9 cellular contexts compared by ENCODE assay signal in the genomic region with DNA sequence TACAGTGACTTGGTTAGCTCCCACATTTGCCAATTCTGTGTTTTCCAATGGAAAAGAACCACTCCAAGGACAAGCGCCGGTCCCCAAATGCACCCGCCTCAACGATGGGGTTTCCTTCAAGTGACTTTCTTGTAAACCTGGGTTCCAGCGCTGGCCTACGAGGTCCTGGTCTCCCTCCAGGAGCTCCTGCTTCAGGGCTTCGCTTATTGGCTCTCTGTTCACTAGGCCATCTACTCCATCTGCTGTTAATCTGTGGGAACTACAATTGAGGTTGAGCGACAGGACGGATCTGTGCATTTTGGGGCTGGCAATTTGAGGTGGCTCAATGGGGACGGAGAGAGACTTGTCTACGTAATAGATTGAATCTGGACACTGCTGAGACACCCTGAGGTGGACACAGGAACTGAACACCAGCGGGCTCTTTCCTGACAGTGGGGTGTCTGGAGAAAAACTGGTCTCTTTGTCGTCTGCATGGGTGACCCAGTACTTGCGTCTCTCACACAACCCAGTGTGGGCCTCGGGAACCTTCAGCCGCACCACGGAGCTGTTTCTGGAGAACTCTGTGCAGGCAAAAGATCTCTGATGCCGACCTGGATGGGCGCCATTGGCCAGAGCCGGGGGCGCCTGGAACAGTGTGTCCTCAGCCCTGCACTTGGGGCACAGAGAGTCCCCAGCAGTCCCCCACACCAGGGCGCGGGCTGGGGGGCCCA.
DNase-seq lines count a peak whose midpoint lies in the region; ATAC-seq and TF ChIP-seq lines count a peak whose summit lies in the region.
"Had no signal": no experiment of that assay in that cellular context is flagged by ENCODE, and none has a peak within 500 bp of the region (broad histone marks: within the 10 kb centered on the region; RNA-seq: fewer than 3 reads in every experiment).

No MANE protein-coding gene starts in this region.

- no peaks in the 10 kb centered on the region for H3K4me1 ChIP-seq in BE2C
- H3K4me1 ChIP-seq in CD8-positive, alpha-beta T cell (ENCODE audit: insufficient read depth, low read length), result no peaks in the 10 kb centered on the region

- TF ChIP-seq CTCF in BE2C (IDR thresholded peaks at IDR 0.05; ENCODE audit: low read depth, low read length) (peak; percentile 79), brain (conservative IDR thresholded peaks at IDR 0.05) (peak; percentile 77 to 85)
- no peak for TF ChIP-seq CTCF in CD8-positive, alpha-beta T cell (IDR thresholded peaks at IDR 0.05)

- H3K27me3 ChIP-seq in BE2C, result no peaks in the 10 kb centered on the region
- no peaks in the 10 kb centered on the region for H3K27me3 ChIP-seq in CD8-positive, alpha-beta T cell (ENCODE audit: insufficient read depth, low read length)

- CTCF ChIA-PET in CD8-positive, alpha-beta T cell (lab: Charles Lee), result no interaction called here

- H3K27ac ChIP-seq in CD8-positive, alpha-beta T cell (ENCODE audit: low read depth, low read length), result no peak overlapping the region

- no peaks in the 10 kb centered on the region for H3K9me3 ChIP-seq in BE2C
- no peaks in the 10 kb centered on the region for H3K9me3 ChIP-seq in CD8-positive, alpha-beta T cell (ENCODE audit: low read length)

- POLR2A ChIA-PET in CD8-positive, alpha-beta T cell (lab: Charles Lee), result no interaction called here

- H3K27me3 Mint-ChIP-seq in brain, result peaks cover 4% of the 10 kb centered on the region
- H3K27me3 Mint-ChIP-seq in CD8-positive, alpha-beta T cell (ENCODE audit: low read depth), result no peaks in the 10 kb centered on the region

- ATAC-seq in GM18499 (IDR thresholded peaks at IDR 0.05; ENCODE audit: insufficient read depth, unreplicated experiment) (peak; percentile 57), HG03469 (IDR thresholded peaks at IDR 0.05; ENCODE audit: unreplicated experiment) (no peak)
- ATAC-seq in stimulated activated effector memory CD8-positive, alpha-beta T cell treated with anti-CD3 and anti-CD28 coated beads, Interleukin-12 subunit alpha, Interleukin-12 subunit beta, amount 100 ng/mL, for 72 hours, result peak; percentile 69
- ATAC-seq in CD8-positive, alpha-beta T cell, result no peak
- ATAC-seq: naive thymus-derived CD4-positive, alpha-beta T cell had no signal

- H3K4me1 Mint-ChIP-seq in brain, result peaks cover 10% of the 10 kb centered on the region
- peaks cover 5% of the 10 kb centered on the region for H3K4me1 Mint-ChIP-seq in stimulated activated effector memory CD8-positive, alpha-beta T cell treated with anti-CD3 and anti-CD28 coated beads, Interleukin-12 subunit alpha, Interleukin-12 subunit beta, amount 100 ng/mL, for 72 hours
- no peaks in the 10 kb centered on the region for H3K4me1 Mint-ChIP-seq in CD8-positive, alpha-beta T cell (ENCODE audit: low read depth)
- H3K4me1 Mint-ChIP-seq: naive thymus-derived CD4-positive, alpha-beta T cell had no signal

- no peak overlapping the region for H3K4me3 ChIP-seq in BE2C (ENCODE audit: low read depth, low read length)
- H3K4me3 ChIP-seq in CD8-positive, alpha-beta T cell (ENCODE audit: low read depth, low read length), result no peak overlapping the region

- H3K36me3 Mint-ChIP-seq in brain, result no peaks in the 10 kb centered on the region
- H3K36me3 Mint-ChIP-seq in stimulated activated effector memory CD8-positive, alpha-beta T cell treated with anti-CD3 and anti-CD28 coated beads, Interleukin-12 subunit alpha, Interleukin-12 subunit beta, amount 100 ng/mL, for 72 hours, result no peaks in the 10 kb centered on the region
- no peaks in the 10 kb centered on the region for H3K36me3 Mint-ChIP-seq in CD8-positive, alpha-beta T cell
- H3K36me3 Mint-ChIP-seq: naive thymus-derived CD4-positive, alpha-beta T cell had no signal

- DNase-seq in BE2C (peak; percentile 62), NCI-H146 (lab: John Stamatoyannopoulos, UW) (peak; percentile 66), iPS DF 4.7 (ENCODE audit: extremely low read depth, low spot score) (peak; percentile 53)
- peak in 1 of 2 donors; percentile 9 for DNase-seq in stimulated activated effector memory CD8-positive, alpha-beta T cell treated with anti-CD3 and anti-CD28 coated beads, Interleukin-12 subunit alpha, Interleukin-12 subunit beta, amount 100 ng/mL, for 72 hours (ENCODE audit: low spot score in 2 of 2)
- no peak for DNase-seq in CD8-positive, alpha-beta T cell

- H3K27ac Mint-ChIP-seq in brain, result peak overlapping the region in 1 of 5 experiments; percentile 30
- H3K27ac Mint-ChIP-seq in stimulated activated effector memory CD8-positive, alpha-beta T cell treated with anti-CD3 and anti-CD28 coated beads, Interleukin-12 subunit alpha, Interleukin-12 subunit beta, amount 100 ng/mL, for 72 hours, result no peak overlapping the region
- no peak overlapping the region for H3K27ac Mint-ChIP-seq in CD8-positive, alpha-beta T cell
- H3K27ac Mint-ChIP-seq: naive thymus-derived CD4-positive, alpha-beta T cell had no signal

- peaks cover 0 to 2% (median 2%) of the 10 kb centered on the region in 5 experiments for H3K9me3 Mint-ChIP-seq in brain
- peaks cover 2% of the 10 kb centered on the region for H3K9me3 Mint-ChIP-seq in stimulated activated effector memory CD8-positive, alpha-beta T cell treated with anti-CD3 and anti-CD28 coated beads, Interleukin-12 subunit alpha, Interleukin-12 subunit beta, amount 100 ng/mL, for 72 hours
- no peaks in the 10 kb centered on the region for H3K9me3 Mint-ChIP-seq in CD8-positive, alpha-beta T cell

- intact Hi-C loops in CD8-positive, alpha-beta T cell (cut with DNase I, micrococcal nuclease), result loop anchor here (5.0 to 10.0 kb wide), 2 partner anchors 522 to 639 kb away; no protein-coding TSS in a partner anchor

- H3K36me3 ChIP-seq in BE2C, result no peaks in the 10 kb centered on the region
- H3K36me3 ChIP-seq in CD8-positive, alpha-beta T cell (ENCODE audit: insufficient read depth, low read length), result no peaks in the 10 kb centered on the region

- H3K4me3 Mint-ChIP-seq in brain, result no peak overlapping the region
- H3K4me3 Mint-ChIP-seq in stimulated activated effector memory CD8-positive, alpha-beta T cell treated with anti-CD3 and anti-CD28 coated beads, Interleukin-12 subunit alpha, Interleukin-12 subunit beta, amount 100 ng/mL, for 72 hours, result no peak overlapping the region
- no peak overlapping the region for H3K4me3 Mint-ChIP-seq in CD8-positive, alpha-beta T cell
- H3K4me3 Mint-ChIP-seq: naive thymus-derived CD4-positive, alpha-beta T cell had no signal

Comparison
In these comparisons a context has a peak if more than half of its experiments do, and no peak if none do; other contexts are left out.
1. DNase-seq: peak in BE2C (single experiment), NCI-H146 (single experiment) and iPS DF 4.7 (single experiment); none in CD8-positive, alpha-beta T cell (0 of 7).
2. ATAC-seq: peak in GM18499 (single experiment) and stimulated activated effector memory CD8-positive, alpha-beta T cell treated with anti-CD3 and anti-CD28 coated beads, Interleukin-12 subunit alpha, Interleukin-12 subunit beta, amount 100 ng/mL, for 72 hours (single experiment); none in CD8-positive, alpha-beta T cell (single experiment) and HG03469 (single experiment).